21 cellular contexts compared by ENCODE assay signal in genomic region chr5:73946278-73946677, GRCh38.
"Had no signal": no experiment of that assay in that cellular context is flagged by ENCODE, and none has a peak within 500 bp of the region (broad histone marks: within the 10 kb centered on the region; RNA-seq: fewer than 3 reads in every experiment).

No MANE protein-coding gene starts in this region.

- H3K27ac ChIP-seq: heart right ventricle, left ventricle myocardium inferior, spleen, vagina had no signal

- DNase-seq: activated CD4-positive, alpha-beta memory T cell treated with anti-CD3 and anti-CD28 coated beads, Interleukin-2, amount 10 ng/mL, durations not matched to agents 7 days and 5 days; activated CD4-positive, alpha-beta T cell treated with anti-CD3 and anti-CD28 coated beads, Interleukin-2, amount 10 ng/mL, durations not matched to agents 24 days and 14 days; activated effector memory CD4-positive, alpha-beta T cell treated with Interleukin-2 at 50 U/mL for 16 hours; activated naive CD8-positive, alpha-beta T cell treated with anti-CD3 and anti-CD28 coated beads, Interleukin-2, amount 10 ng/mL, durations not matched to agents 7 days and 5 days; amniotic stem cell; cerebellar nuclear complex; heart right ventricle; islet precursor cell; left ventricle myocardium inferior; mammary epithelial cell; midbrain; nucleus accumbens; retina; spleen; stimulated activated CD4-positive, alpha-beta T cell treated with anti-CD3 and anti-CD28 coated beads, Interleukin-4, amount 100 ng/mL, for 1 hour; stimulated activated naive CD4-positive, alpha-beta T cell had no signal

- H3K9me3 ChIP-seq: thoracic aorta, vagina had no signal

- H3K4me1 ChIP-seq: spleen, vagina had no signal

- ATAC-seq: activated CD4-positive, CD25-positive, alpha-beta regulatory T cell treated with anti-CD3 and anti-CD28 coated beads, Interleukin-2, amount 50 U/mL, for 24 hours; activated T-cell treated with anti-CD3 and anti-CD28 coated beads, Interleukin-2, amount 50 U/mL, for 72 hours; heart right ventricle had no signal

- H3K27me3 ChIP-seq: spleen, vagina had no signal

- H3K36me3 ChIP-seq: heart right ventricle, left ventricle myocardium inferior, spleen, thoracic aorta had no signal

- H3K4me3 ChIP-seq: coronary artery, heart right ventricle, left ventricle myocardium inferior, spleen, vagina had no signal
